In genomic region chr20:46021361-46022359, GRCh38 we compare ENCODE assay signal across 8 cellular contexts. TPM values are rescaled to one million over a fixed set of nuclear protein-coding genes. Genes with fewer than 3 reads are reported as not detected.
DNase-seq lines count a peak whose midpoint lies in the region; ATAC-seq, FAIRE-seq and TF ChIP-seq lines count a peak whose summit lies in the region.

No MANE protein-coding gene starts in this region.

- H3K4me3 ChIP-seq in ACC112 (ENCODE audit: low read depth, low read length) (peak overlapping the region; percentile 73), H1 (ENCODE audit: extremely low read depth in 1 of 4, insufficient read depth in 2 of 4, low read depth in 3 of 4, low read length in 4 of 4) (peak overlapping the region; percentile 53 to 81 (median 71))

- H2BK5ac ChIP-seq in H1 (ENCODE audit: low read depth, low read length), result no peak overlapping the region; the same call in 1 of the 2 replicates

- POLR2A ChIA-PET in activated CD4-positive, alpha-beta T cell treated with anti-CD3 and anti-CD28 coated beads, Interleukin-2, amount 10 ng/mL, durations not matched to agents 7 days and 5 days (lab: Charles Lee), result interaction anchor here (0.6 kb wide), 1 partner anchor 235 kb away, joined by 3 read pairs; no protein-coding TSS in a partner anchor
- POLR2A ChIA-PET in H1 (lab: Charles Lee; ENCODE audit: partially characterized antibody), result interaction anchor here (0.9 to 1.9 kb wide), 7 partner anchors 11 to 87 kb away, joined by 3 to 6 read pairs (median 3); partner anchors contain the start of genes PCIF1 and ZNF335

- H3K27ac ChIP-seq in ACC112 (ENCODE audit: low read depth, low read length) (no peak overlapping the region), H1 (ENCODE audit: low read depth, low read length) (no peak overlapping the region)

- peak in 1 of 2 experiments; percentile 31; a peak in 1 of 3 replicates for TF ChIP-seq EP300 in H1 (IDR thresholded peaks at IDR 0.05; ENCODE audit: borderline replicate concordance in 1 of 2, low read depth in 2 of 2, low read length in 2 of 2)

- H3K4me2 ChIP-seq in H1 (ENCODE audit: insufficient read depth in 1 of 2, low read depth in 2 of 2, low read length in 2 of 2), result peak overlapping the region; percentile 72 to 95

- H3K4me1 ChIP-seq in ACC112 (ENCODE audit: control insufficient read depth, insufficient read depth, low read length, unreplicated experiment) (no peaks in the 10 kb centered on the region), H1 (replicated peaks in 1 of 4; ENCODE audit: control insufficient read depth in 3 of 4, insufficient read depth in 4 of 4, low read length in 3 of 4) (no peaks in the 10 kb centered on the region; a peak in 1 of 7 replicates)

- peaks cover 25% of the 10 kb centered on the region for H3K4me1 Mint-ChIP-seq in activated CD4-positive, alpha-beta T cell treated with anti-CD3 and anti-CD28 coated beads, Interleukin-2, amount 10 ng/mL, durations not matched to agents 7 days and 5 days
- peaks cover 24% of the 10 kb centered on the region for H3K4me1 Mint-ChIP-seq in nephron progenitor cell

- CTCF ChIA-PET in activated CD4-positive, alpha-beta T cell treated with anti-CD3 and anti-CD28 coated beads, Interleukin-2, amount 10 ng/mL, durations not matched to agents 7 days and 5 days (lab: Charles Lee), result interaction anchor here (0.6 to 1.6 kb wide), 12 partner anchors 8 to 328 kb away, joined by 3 to 10 read pairs (median 4); partner anchors contain the start of genes MMP9 and SLC12A5
- CTCF ChIA-PET in H1 (lab: Charles Lee; ENCODE audit: partially characterized antibody), result interaction anchor here (0.6 to 4.7 kb wide), 41 partner anchors 8 to 327 kb away, joined by 3 to 50 read pairs (median 4); partner anchors contain the start of gene CD40

- H2AK5ac ChIP-seq in H1 (ENCODE audit: low read depth, low read length), result no peak overlapping the region

- DNase-seq in GM12891 (ENCODE audit: insufficient read length, low spot score) (peak; percentile 69), NCI-H2196 (lab: John Stamatoyannopoulos, UW; ENCODE audit: unreplicated experiment) (peak; percentile 83), H1 (ENCODE audit: low read depth in 1 of 2, low spot score in 2 of 2) (peak; percentile 94 to 100), nephron progenitor cell (peak; percentile 98), HCEC 1CT (no peak)
- peak; percentile 50 for DNase-seq in activated CD4-positive, alpha-beta T cell treated with anti-CD3 and anti-CD28 coated beads, Interleukin-2, amount 10 ng/mL, durations not matched to agents 7 days and 5 days

- H2BK12ac ChIP-seq in H1 (ENCODE audit: low read depth, low read length), result no peak overlapping the region

- TF ChIP-seq RAD21 in H1 (IDR thresholded peaks at IDR 0.05 in 1 of 2, conservative IDR thresholded peaks at IDR 0.05 in 1 of 2; ENCODE audit: low read depth in 2 of 2, low read length in 2 of 2), result peak; percentile 19 to 57; a peak in 3 of 4 replicates

- H3K27me3 Mint-ChIP-seq in activated CD4-positive, alpha-beta T cell treated with anti-CD3 and anti-CD28 coated beads, Interleukin-2, amount 10 ng/mL, durations not matched to agents 7 days and 5 days, result peaks cover 35% of the 10 kb centered on the region
- peaks cover 58% of the 10 kb centered on the region for H3K27me3 Mint-ChIP-seq in nephron progenitor cell (ENCODE audit: low read depth, poor library complexity)

- peak overlapping the region; percentile 52 for H4K5ac ChIP-seq in H1 (ENCODE audit: insufficient read length, low read depth, low read length)

- peak overlapping the region; percentile 78; the same call in 1 of the 2 replicates for H3K18ac ChIP-seq in H1 (ENCODE audit: extremely low read depth, low read length)

- WGBS in H1 (ENCODE audit: extremely low coverage in 1 of 2, insufficient coverage in 1 of 2, insufficient read length in 1 of 2, insufficient replicate concordance in 2 of 2, low coverage in 1 of 2, low lambda C conversion rate in 2 of 2, missing lambda C conversion rate in 1 of 2), 2 experiments, result 26% methylated on average over 18 of the region's 71 CpGs; no CpG with 5 or more reads in 1 of the 2 experiments

- H4K8ac ChIP-seq in H1 (ENCODE audit: extremely low read depth, insufficient read depth, low read length), result no peak overlapping the region

- no peak overlapping the region for H3K14ac ChIP-seq in H1 (ENCODE audit: insufficient read length)

- no peaks in the 10 kb centered on the region for H3K79me1 ChIP-seq in H1 (ENCODE audit: low read depth, low read length)

- peak; percentile 72 for FAIRE-seq in GM12891 (lab: Jason Lieb, UNC)
- FAIRE-seq in H1 (lab: Jason Lieb, UNC), result no peak

- H3K9me3 ChIP-seq in H1 (ENCODE audit: insufficient read depth in 2 of 2, low read depth in 1 of 2, low read length in 1 of 2), result no peaks in the 10 kb centered on the region

- H2BK120ac ChIP-seq in H1 (replicated peaks; ENCODE audit: low read depth, low read length), result no peak overlapping the region

- H3K27ac Mint-ChIP-seq in activated CD4-positive, alpha-beta T cell treated with anti-CD3 and anti-CD28 coated beads, Interleukin-2, amount 10 ng/mL, durations not matched to agents 7 days and 5 days, result no peak overlapping the region
- peak overlapping the region; percentile 24 for H3K27ac Mint-ChIP-seq in nephron progenitor cell

- H2BK15ac ChIP-seq in H1 (ENCODE audit: low read length), result 0 out of 2 replicates have a peak overlapping the region, but pooled peaks have one; percentile 31

- H3K4me3 Mint-ChIP-seq in activated CD4-positive, alpha-beta T cell treated with anti-CD3 and anti-CD28 coated beads, Interleukin-2, amount 10 ng/mL, durations not matched to agents 7 days and 5 days, result peak overlapping the region; percentile 60
- H3K4me3 Mint-ChIP-seq in nephron progenitor cell, result peak overlapping the region; percentile 83

- H2AFZ ChIP-seq in ACC112 (ENCODE audit: low read length, unreplicated experiment), result no peak overlapping the region
- H2AFZ ChIP-seq in H1 (ENCODE audit: low read length), result no peak overlapping the region

- H3K27me3 ChIP-seq in ACC112 (ENCODE audit: insufficient read depth, low read length), result peaks cover 51% of the 10 kb centered on the region
- H3K27me3 ChIP-seq in H1 (replicated peaks in 1 of 4; ENCODE audit: control insufficient read depth in 3 of 4, extremely low read depth in 1 of 4, insufficient read depth in 3 of 4, low read length in 3 of 4), result peaks cover 2 to 36% (median 11%) of the 10 kb centered on the region in 4 experiments; a peak in 6 of 7 replicates

- no peak overlapping the region for H4K91ac ChIP-seq in H1 (replicated peaks; ENCODE audit: insufficient read length, low read length)

- TF ChIP-seq POLR2A in GM12891 (IDR thresholded peaks at IDR 0.05; ENCODE audit: low read depth, low read length) (no peak), H1 (IDR thresholded peaks at IDR 0.05; ENCODE audit: control extremely low read depth in 1 of 2, low read depth in 2 of 2, low read length in 2 of 2) (0 out of 3 replicates have a peak, but pooled peaks of 1 of the 2 experiments have one; percentile 25)

- peak overlapping the region in 2 of 4 experiments; percentile 54 to 61; a peak in 4 of 7 replicates for H3K9ac ChIP-seq in H1 (replicated peaks in 1 of 4; ENCODE audit: extremely low read depth in 1 of 4, low read depth in 3 of 4, low read length in 3 of 4)

- H3K56ac ChIP-seq in H1 (replicated peaks; ENCODE audit: insufficient read length, low read depth, low read length), result no peak overlapping the region

- H3K4ac ChIP-seq in H1 (replicated peaks; ENCODE audit: insufficient read length, low read depth, low read length), result no peak overlapping the region

- H3K36me3 Mint-ChIP-seq in activated CD4-positive, alpha-beta T cell treated with anti-CD3 and anti-CD28 coated beads, Interleukin-2, amount 10 ng/mL, durations not matched to agents 7 days and 5 days (ENCODE audit: low read depth), result no peaks in the 10 kb centered on the region
- no peaks in the 10 kb centered on the region for H3K36me3 Mint-ChIP-seq in nephron progenitor cell (ENCODE audit: low read depth)

- TF ChIP-seq CTCF in H1 (IDR thresholded peaks at IDR 0.05; ENCODE audit: control extremely low read depth in 1 of 3, insufficient read depth in 1 of 3, low read depth in 1 of 3, low read length in 3 of 3) (peak; percentile 46 to 57 (median 47)), nephron progenitor cell (IDR thresholded peaks at IDR 0.05) (no peak)

- no peak for ATAC-seq in GM19351 (IDR thresholded peaks at IDR 0.05; ENCODE audit: unreplicated experiment)

- H3K36me3 ChIP-seq in ACC112 (ENCODE audit: insufficient read depth, low read length), result no peaks in the 10 kb centered on the region
- H3K36me3 ChIP-seq in H1 (ENCODE audit: control insufficient read depth in 2 of 4, insufficient read depth in 4 of 4, low read length in 3 of 4), result no peaks in the 10 kb centered on the region

- peaks cover 0 to 15% of the 10 kb centered on the region in 2 experiments for H4K20me1 ChIP-seq in H1 (replicated peaks in 1 of 2; ENCODE audit: control insufficient read depth in 1 of 2, insufficient read depth in 2 of 2, low read length in 2 of 2)

- H3K79me2 ChIP-seq in ACC112 (ENCODE audit: control insufficient read depth, insufficient read depth, low read length, unreplicated experiment) (no peaks in the 10 kb centered on the region), H1 (ENCODE audit: control insufficient read depth in 1 of 2, insufficient read depth in 2 of 2, low read length in 2 of 2) (no peaks in the 10 kb centered on the region)

- no peaks in the 10 kb centered on the region for H3K9me3 Mint-ChIP-seq in activated CD4-positive, alpha-beta T cell treated with anti-CD3 and anti-CD28 coated beads, Interleukin-2, amount 10 ng/mL, durations not matched to agents 7 days and 5 days
- no peaks in the 10 kb centered on the region for H3K9me3 Mint-ChIP-seq in nephron progenitor cell

- H3K23me2 ChIP-seq in H1 (ENCODE audit: low read depth, low read length), result peaks cover 8% of the 10 kb centered on the region

- H2BK20ac ChIP-seq in H1 (ENCODE audit: low read length), result no peak overlapping the region

- H3K23ac ChIP-seq in H1 (ENCODE audit: insufficient read length), result no peak overlapping the region

RNA-seq across cellular contexts. Expression of gene SLC12A5, which starts 7.4 kb away (rescaled TPM):
- polyA plus RNA-seq in GM12891 (2012; ENCODE audit: low read depth, missing spikeins), result 8.8 TPM
- total RNA-seq in activated CD4-positive, alpha-beta T cell treated with anti-CD3 and anti-CD28 coated beads, Interleukin-2, amount 10 ng/mL, durations not matched to agents 7 days and 5 days, result under 1 TPM; 0.42 to 0.87 TPM
- total RNA-seq in H1 (2021; fragmentation: NEBNext Ultra II Directional; extraction: Animal tissue kit (Norgen Biotek cat#: 25700)), result 5.9 and 7.3 TPM in 2 replicates
- 1.9 and 2.8 TPM in 2 replicates for polyA plus RNA-seq in H1 (2011; rRNA removed)
- polyA plus RNA-seq in H1 (2011; cell fraction: cytosol; rRNA removed), result 3.4 TPM
- 10.2 TPM for polyA plus RNA-seq in H1 (2011; cell fraction: nucleus; rRNA removed)
- polyA plus RNA-seq in H1 (2012, experiment 1 of 2), result 6.1 to 14.6 TPM (median 10.7 TPM) in 4 replicates
- polyA plus RNA-seq in H1 (2012, experiment 2 of 2), result 14.4 TPM
- polyA plus RNA-seq in H1 (2013, experiment 1 of 2), result 13.0 TPM
- 12.6 TPM for polyA plus RNA-seq in H1 (2013, experiment 2 of 2)
- 2.0 TPM in 2 replicates for polyA minus RNA-seq in H1 (2011; rRNA and poly(A)+ RNA removed)
- not detected for polyA minus RNA-seq in H1 (2011; cell fraction: cytosol; rRNA and poly(A)+ RNA removed)
- polyA minus RNA-seq in H1 (2011; cell fraction: nucleus; rRNA and poly(A)+ RNA removed), result 5.2 TPM

RNA-seq across cellular contexts. Expression of gene MMP9, which starts 13.0 kb away (rescaled TPM):
- polyA plus RNA-seq in GM12891 (2012; ENCODE audit: low read depth, missing spikeins), result 0.72 TPM
- total RNA-seq in activated CD4-positive, alpha-beta T cell treated with anti-CD3 and anti-CD28 coated beads, Interleukin-2, amount 10 ng/mL, durations not matched to agents 7 days and 5 days, result not detected
- total RNA-seq in H1 (2021; fragmentation: NEBNext Ultra II Directional; extraction: Animal tissue kit (Norgen Biotek cat#: 25700)), result 1.7 and 2.2 TPM in 2 replicates
- 1.5 and 1.6 TPM in 2 replicates for polyA plus RNA-seq in H1 (2011; rRNA removed)
- polyA plus RNA-seq in H1 (2011; cell fraction: cytosol; rRNA removed), result 0.90 TPM
- 2.0 TPM for polyA plus RNA-seq in H1 (2011; cell fraction: nucleus; rRNA removed)
- 1.2 to 2.2 TPM (median 2.1 TPM) in 4 replicates for polyA plus RNA-seq in H1 (2012, experiment 1 of 2)
- polyA plus RNA-seq in H1 (2012, experiment 2 of 2), result 1.7 TPM
- polyA plus RNA-seq in H1 (2013, experiment 1 of 2), result 8.6 TPM
- 8.2 TPM for polyA plus RNA-seq in H1 (2013, experiment 2 of 2)
- 0.37 and 0.38 TPM in 2 replicates for polyA minus RNA-seq in H1 (2011; rRNA and poly(A)+ RNA removed)
- 0.44 TPM for polyA minus RNA-seq in H1 (2011; cell fraction: cytosol; rRNA and poly(A)+ RNA removed)
- 0.80 TPM for polyA minus RNA-seq in H1 (2011; cell fraction: nucleus; rRNA and poly(A)+ RNA removed)

RNA-seq across cellular contexts. Expression of gene ZNF335, which starts 49.7 kb away (rescaled TPM):
- polyA plus RNA-seq in GM12891 (2012; ENCODE audit: low read depth, missing spikeins), result 13.5 TPM
- 10 to 100 TPM; 40.4 to 41.2 TPM for total RNA-seq in activated CD4-positive, alpha-beta T cell treated with anti-CD3 and anti-CD28 coated beads, Interleukin-2, amount 10 ng/mL, durations not matched to agents 7 days and 5 days
- total RNA-seq in H1 (2021; fragmentation: NEBNext Ultra II Directional; extraction: Animal tissue kit (Norgen Biotek cat#: 25700)), result 14.6 and 15.9 TPM in 2 replicates
- polyA plus RNA-seq in H1 (2011; rRNA removed), result 12.4 and 17.1 TPM in 2 replicates
- 9.0 TPM for polyA plus RNA-seq in H1 (2011; cell fraction: cytosol; rRNA removed)
- polyA plus RNA-seq in H1 (2011; cell fraction: nucleus; rRNA removed), result 36.3 TPM
- polyA plus RNA-seq in H1 (2012, experiment 1 of 2), result 7.6 to 12.8 TPM (median 11.8 TPM) in 4 replicates
- 8.5 TPM for polyA plus RNA-seq in H1 (2012, experiment 2 of 2)
- polyA plus RNA-seq in H1 (2013, experiment 1 of 2), result 10.1 TPM
- 8.8 TPM for polyA plus RNA-seq in H1 (2013, experiment 2 of 2)
- polyA minus RNA-seq in H1 (2011; rRNA and poly(A)+ RNA removed), result 11.4 and 15.8 TPM in 2 replicates
- 11.1 TPM for polyA minus RNA-seq in H1 (2011; cell fraction: cytosol; rRNA and poly(A)+ RNA removed)
- polyA minus RNA-seq in H1 (2011; cell fraction: nucleus; rRNA and poly(A)+ RNA removed), result 31.5 TPM
